Comparison of ENCODE assay signal across 8 cellular contexts in the genomic region with DNA sequence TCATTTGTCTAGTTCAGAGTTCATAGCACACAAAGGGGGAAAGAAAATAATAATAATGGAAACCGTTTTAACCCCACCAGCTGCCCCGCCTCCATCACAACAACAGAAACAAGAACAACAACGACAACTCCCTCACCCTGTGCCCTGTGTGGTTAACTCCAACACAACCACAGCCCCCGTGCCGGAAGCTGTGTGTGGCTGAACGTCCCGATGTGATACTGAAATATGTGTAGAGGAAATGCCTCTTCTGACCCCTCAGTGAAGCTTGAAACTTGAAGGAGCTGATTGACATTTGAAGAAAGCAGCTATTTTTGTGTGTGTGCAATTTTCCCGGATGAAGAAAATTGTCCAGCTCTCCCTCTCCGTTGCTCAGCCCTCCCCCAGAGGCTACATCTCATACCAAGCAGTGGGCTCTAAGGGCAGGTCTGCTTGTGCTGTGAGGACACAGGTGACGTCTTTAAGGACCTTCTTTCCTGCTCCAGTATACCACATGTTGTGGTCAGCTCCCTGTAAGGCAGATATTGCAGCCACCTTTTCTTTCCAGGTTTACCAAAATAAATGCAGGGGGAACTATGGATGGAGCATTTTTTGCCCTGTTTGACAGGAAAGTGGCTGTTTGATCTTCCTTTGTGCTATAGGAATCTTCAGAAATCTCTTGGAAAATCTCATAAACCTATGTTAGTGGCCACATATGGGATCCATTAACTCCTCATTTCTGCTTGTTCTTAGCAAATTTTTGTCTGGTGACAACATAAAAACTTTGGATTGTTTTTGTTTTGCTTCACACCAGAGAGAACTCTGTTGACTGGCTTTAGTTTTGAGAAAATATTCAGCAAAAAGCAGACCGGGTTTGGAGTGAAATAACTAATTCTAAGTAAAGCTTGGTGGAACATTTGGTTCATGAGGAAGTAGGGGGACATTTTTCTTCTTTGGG.
A peak's percentile ranks its signal among the peaks of the same experiment; 100 is the strongest.
DNase-seq lines count a peak whose midpoint lies in the region; ATAC-seq and TF ChIP-seq lines count a peak whose summit lies in the region.

No MANE protein-coding gene starts in this region.

- DNase-seq in T-helper 17 cell: peak; percentile 19 to 25 (median 20)
- DNase-seq in astrocyte of the spinal cord (ENCODE audit: low read depth, low spot score): peak; percentile 7
- DNase-seq in sciatic nerve (ENCODE audit: low spot score): no peak
- no peak for DNase-seq in HEK293T (ENCODE audit: extremely low spot score)
- no peak for DNase-seq in NCI-H82 treated with DMSO at 0.1 percent for 48 hours (lab: John Stamatoyannopoulos, UW; ENCODE audit: unreplicated experiment)
- DNase-seq in NCI-H2081 treated with DMSO at 0.1 percent for 48 hours (lab: John Stamatoyannopoulos, UW): no peak

- CTCF ChIA-PET in HEK293T (lab: Yijun Ruan, JAX): no interaction called here

- in situ Hi-C loops in astrocyte of the spinal cord (cut with HindIII; ENCODE audit: low sequenced_read_pairs): no loop called here

- intact Hi-C loops in sciatic nerve (cut with DNase I): no loop called here

- no peaks in the 10 kb centered on the region for H3K27me3 Mint-ChIP-seq in T-helper 17 cell

- no peaks in the 10 kb centered on the region for H3K9me3 ChIP-seq in T-helper 17 cell (ENCODE audit: control insufficient read depth, low read length, poor library complexity, severe bottlenecking)

- no peak for TF ChIP-seq CTCF in astrocyte of the spinal cord (IDR thresholded peaks at IDR 0.05; ENCODE audit: low read depth, low read length)

- no peaks in the 10 kb centered on the region for H3K36me3 Mint-ChIP-seq in T-helper 17 cell (ENCODE audit: low read depth)

- peak overlapping the region; percentile 93 for H3K4me3 Mint-ChIP-seq in T-helper 17 cell

- H3K4me3 ChIP-seq in astrocyte of the spinal cord (ENCODE audit: low read depth, low read length): no peak overlapping the region

- POLR2A ChIA-PET in HEK293T (lab: Yijun Ruan, JAX): no interaction called here

- peaks cover 46% of the 10 kb centered on the region for H3K4me1 Mint-ChIP-seq in T-helper 17 cell

- peak overlapping the region; percentile 93 for H3K27ac Mint-ChIP-seq in T-helper 17 cell

- ATAC-seq in GM18511 (IDR thresholded peaks at IDR 0.05; ENCODE audit: unreplicated experiment): peak; percentile 95
- ATAC-seq in HG02938 (IDR thresholded peaks at IDR 0.05; ENCODE audit: unreplicated experiment): peak; percentile 97
- ATAC-seq in T-helper 17 cell: peak; percentile 70
- peak; percentile 90 for ATAC-seq in sciatic nerve

TF ChIP-seq in HEK293T, 16 proteins besides CTCF, POLR2A, EP300 and RAD21:
- no peak for TF ChIP-seq CTBP1 (IDR thresholded peaks at IDR 0.05; ENCODE audit: borderline replicate concordance)

Comparison
In these comparisons a context has a peak if more than half of its experiments do, and no peak if none do; other contexts are left out.
1. DNase-seq: peak in T-helper 17 cell (3 of 3) and astrocyte of the spinal cord (single experiment); none in sciatic nerve (single experiment), HEK293T (single experiment), NCI-H82 treated with DMSO at 0.1 percent for 48 hours (single experiment) and NCI-H2081 treated with DMSO at 0.1 percent for 48 hours (single experiment).
2. Peak in every context shown above with its lines, with median percentiles within 50 percentile points of each other: ATAC-seq.